In genomic region chr11:46105902-46106301, GRCh38 we compare ENCODE assay signal across 15 cellular contexts.
DNase-seq lines count a peak whose midpoint lies in the region.
"Had no signal": no experiment of that assay in that cellular context is flagged by ENCODE, and none has a peak within 500 bp of the region (broad histone marks: within the 10 kb centered on the region; RNA-seq: fewer than 3 reads in every experiment).

No MANE protein-coding gene starts in this region.

- peak overlapping the region; percentile 92 for H3K27ac ChIP-seq in SK-N-MC
- H3K27ac ChIP-seq: KMS-11 had no signal

- peak; percentile 8 to 34 for DNase-seq in AML-193 (lab: John Stamatoyannopoulos, UW)
- DNase-seq in Kasumi-1 (lab: John Stamatoyannopoulos, UW), result peak; percentile 19 to 20
- no peak for DNase-seq in SK-N-MC (ENCODE audit: low read depth, low spot score)
- no peak for DNase-seq in activated CD4-positive, alpha-beta T cell treated with anti-CD3 and anti-CD28 coated beads, Interleukin-2, amount 50 U/mL, for 48 hours
- DNase-seq in activated CD4-positive, alpha-beta T cell treated with anti-CD3 and anti-CD28 coated beads for 48 hours, result no peak
- no peak for DNase-seq in posterior cingulate gyrus
- no peak for DNase-seq in NCI-H2107 treated with DMSO at 0.1 percent for 48 hours (lab: John Stamatoyannopoulos, UW; ENCODE audit: unreplicated experiment)
- DNase-seq: Calu3; CD4-positive, alpha-beta T cell; H9; NCI-H1436 treated with DMSO at 0.1 percent for 48 hours; NCI-H2081; NCI-H524 treated with DMSO at 0.1 percent for 48 hours had no signal

- intact Hi-C loops in posterior cingulate gyrus (cut with DNase I), result no loop called here

- H3K4me3 ChIP-seq in SK-N-MC (peak overlapping the region; percentile 74), endocrine pancreas (ENCODE audit: control insufficient read depth, insufficient read depth, low read length) (peak overlapping the region; percentile 4)

- H3K9me3 ChIP-seq in SK-N-MC (ENCODE audit: low read depth, low read length), result no peaks in the 10 kb centered on the region
- H3K9me3 ChIP-seq in endocrine pancreas (ENCODE audit: control insufficient read depth, low read length), result no peaks in the 10 kb centered on the region

- H3K4me1 ChIP-seq in endocrine pancreas (ENCODE audit: control insufficient read depth, insufficient read depth, low read length), result peaks cover 8% of the 10 kb centered on the region

- peak overlapping the region; percentile 49 for H3K9ac ChIP-seq in SK-N-MC (ENCODE audit: insufficient read length)
- no peak overlapping the region for H3K9ac ChIP-seq in endocrine pancreas (ENCODE audit: control insufficient read depth, insufficient read depth, low read length)
- H3K9ac ChIP-seq: KMS-11 had no signal

- H3K36me3 ChIP-seq in SK-N-MC (ENCODE audit: insufficient read depth, low read length) (no peaks in the 10 kb centered on the region), endocrine pancreas (ENCODE audit: control insufficient read depth, insufficient read depth, low read length) (no peaks in the 10 kb centered on the region)

- H3K27me3 ChIP-seq in endocrine pancreas (ENCODE audit: control insufficient read depth, insufficient read depth, low read length), result no peaks in the 10 kb centered on the region

Comparison
In these comparisons a context has a peak if more than half of its experiments do, and no peak if none do; other contexts are left out.
1. DNase-seq: peak in AML-193 (2 of 2) and Kasumi-1 (2 of 2); none in SK-N-MC (single experiment), activated CD4-positive, alpha-beta T cell treated with anti-CD3 and anti-CD28 coated beads, Interleukin-2, amount 50 U/mL, for 48 hours (0 of 2), activated CD4-positive, alpha-beta T cell treated with anti-CD3 and anti-CD28 coated beads for 48 hours (single experiment), posterior cingulate gyrus (0 of 10) and NCI-H2107 treated with DMSO at 0.1 percent for 48 hours (single experiment).